25 cellular contexts compared by ENCODE assay signal in genomic region chr20:40720826-40721225, GRCh38.
"Had no signal": no experiment of that assay in that cellular context is flagged by ENCODE, and none has a peak within 500 bp of the region (broad histone marks: within the 10 kb centered on the region; RNA-seq: fewer than 3 reads in every experiment).

No MANE protein-coding gene starts in this region.

- H3K79me2 ChIP-seq: hepatocyte had no signal

- DNase-seq: dermis blood vessel endothelial cell; effector memory CD4-positive, alpha-beta T cell; foreskin keratinocyte; heart left ventricle; kidney; mammary epithelial cell; naive B cell; posterior cingulate gyrus; psoas muscle; right cardiac atrium; sigmoid colon; spleen; stimulated activated CD4-positive, alpha-beta T cell treated with anti-CD3 and anti-CD28 coated beads, Interleukin-2, amount 100 ng/mL, for 48 hours; stimulated activated naive B cell treated with anti-CD40 and anti-IgM and Interleukin-4, amounts not matched to agents 10 μg/mL and 1 μg/mL and 100 μg/mL, for 72 hours; upper lobe of left lung had no signal

- H3K4me3 ChIP-seq: coronary artery, esophagus muscularis mucosa, gastroesophageal sphincter, heart left ventricle, hepatocyte, psoas muscle, sigmoid colon, skin epidermis, spleen, thoracic aorta, tibial nerve, upper lobe of left lung had no signal

- H2AFZ ChIP-seq: hepatocyte had no signal

- H3K36me3 ChIP-seq: esophagus muscularis mucosa, gastroesophageal sphincter, heart left ventricle, neutrophil, sigmoid colon, spleen, thoracic aorta, tibial nerve, upper lobe of left lung had no signal

- H3K4me2 ChIP-seq: hepatocyte had no signal

- H3K27ac ChIP-seq: coronary artery, esophagus muscularis mucosa, foreskin keratinocyte, gastroesophageal sphincter, heart left ventricle, hepatocyte, neutrophil, psoas muscle, sigmoid colon, skin epidermis, spleen, thoracic aorta, tibial nerve, upper lobe of left lung had no signal

- FAIRE-seq: endothelial cell of umbilical vein, kidney, urothelium cell line had no signal

- H3K9me3 ChIP-seq: esophagus muscularis mucosa, gastroesophageal sphincter, heart left ventricle, neutrophil, psoas muscle, sigmoid colon, spleen, thoracic aorta, tibial nerve, upper lobe of left lung had no signal

- H3K27me3 ChIP-seq: tibial nerve, upper lobe of left lung had no signal

- H3K4me1 ChIP-seq: esophagus muscularis mucosa, foreskin keratinocyte, gastroesophageal sphincter, sigmoid colon, tibial nerve, upper lobe of left lung had no signal
